In the genomic region with DNA sequence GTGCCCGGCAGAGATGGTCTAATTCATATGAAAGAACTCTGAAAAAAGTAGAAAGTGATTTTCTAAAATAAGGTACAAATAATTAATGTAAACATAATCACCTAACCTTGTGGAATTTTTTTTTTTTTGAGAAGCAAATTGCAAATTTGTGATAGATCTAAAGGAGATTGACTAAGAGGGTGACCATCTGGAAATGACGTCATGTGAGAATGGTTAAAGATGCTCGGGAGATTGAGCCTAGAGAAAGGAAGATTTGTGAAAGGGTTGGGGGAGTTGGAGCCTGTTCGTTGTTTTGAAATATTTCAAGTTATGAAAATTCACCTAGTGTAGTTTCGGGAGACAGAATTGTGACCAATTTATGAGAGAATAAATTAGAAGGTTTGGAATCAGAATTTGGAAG, we compare ENCODE assay signal across 2 cellular contexts.
A peak's percentile ranks its signal among the peaks of the same experiment; 100 is the strongest.
TF ChIP-seq lines count a peak whose summit lies in the region.

No MANE protein-coding gene starts in this region.

TF ChIP-seq in GM23338, 12 proteins besides CTCF, POLR2A, EP300 and RAD21 (continued from another document and continues in another):
- TF ChIP-seq NANOG (IDR thresholded peaks at IDR 0.05; ENCODE audit: borderline replicate concordance): no peak
- no peak for TF ChIP-seq POLR2AphosphoS5 (IDR thresholded peaks at IDR 0.05; ENCODE audit: low read depth)
- no peak for TF ChIP-seq STAT1 (IDR thresholded peaks at IDR 0.05; ENCODE audit: unreplicated experiment)
- TF ChIP-seq ZNF331 (CRISPR knock-in tag; IDR thresholded peaks at IDR 0.05; ENCODE audit: low read depth): no peak
- no peak for TF ChIP-seq REST (IDR thresholded peaks at IDR 0.05; ENCODE audit: unreplicated experiment)
- no peak for TF ChIP-seq ZNF462 (CRISPR knock-in tag; IDR thresholded peaks at IDR 0.05)
- no peak for TF ChIP-seq ZNF114 (CRISPR knock-in tag; IDR thresholded peaks at IDR 0.05)
- TF ChIP-seq CREB1 (CRISPR knock-in tag; IDR thresholded peaks at IDR 0.05; ENCODE audit: low read depth): no peak
- TF ChIP-seq EZH2 (IDR thresholded peaks at IDR 0.05; ENCODE audit: low read depth, unreplicated experiment): no peak
- TF ChIP-seq ETS1 (IDR thresholded peaks at IDR 0.05): no peak

TF ChIP-seq in K562, 482 proteins besides CTCF, POLR2A, EP300 and RAD21:
- no peak for TF ChIP-seq PRPF4 (IDR thresholded peaks at IDR 0.05; ENCODE audit: insufficient read depth, low read depth, low read length, poor library complexity, severe bottlenecking)
- peak; percentile 42; the same call in 1 of the 2 replicates for TF ChIP-seq ATF3 (IDR thresholded peaks at IDR 0.05)
- TF ChIP-seq ATF3 (CRISPR knock-in tag; conservative IDR thresholded peaks at IDR 0.05): no peak
